ENCODE assay signal across 15 cellular contexts in genomic region chr6:167031082-167031709, GRCh38. TPM values are rescaled to one million over a fixed set of nuclear protein-coding genes. Genes with fewer than 3 reads are reported as not detected.
DNase-seq lines count a peak whose midpoint lies in the region; ATAC-seq and FAIRE-seq lines count a peak whose summit lies in the region.
"Had no signal": no experiment of that assay in that cellular context is flagged by ENCODE, and none has a peak within 500 bp of the region (broad histone marks: within the 10 kb centered on the region; RNA-seq: fewer than 3 reads in every experiment).

No MANE protein-coding gene starts in this region.

- H3K4me1 ChIP-seq in small intestine (ENCODE audit: control insufficient read depth in 2 of 2, insufficient read depth in 1 of 2, low read depth in 1 of 2, low read length in 1 of 2): no peaks in the 10 kb centered on the region

- no peaks in the 10 kb centered on the region for H3K27me3 ChIP-seq in small intestine (ENCODE audit: control insufficient read depth in 2 of 2, insufficient read depth in 2 of 2, low read length in 2 of 2)

- WGBS in small intestine, 3 donors: 84 to 94% (median 91%) methylated on average over 6 of the region's 6 CpGs

- H3K9me3 ChIP-seq in small intestine (ENCODE audit: control insufficient read depth, low read depth): no peaks in the 10 kb centered on the region
- H3K9me3 ChIP-seq: HAP-1 had no signal

- ATAC-seq in effector memory CD8-positive, alpha-beta T cell (replicated peaks): no peak
- ATAC-seq: sciatic nerve had no signal

- no peak overlapping the region for H3K4me3 ChIP-seq in small intestine (ENCODE audit: low read depth in 1 of 2, low read length in 2 of 2)
- H3K4me3 ChIP-seq: HAP-1 had no signal

- H3K27ac Mint-ChIP-seq in effector memory CD8-positive, alpha-beta T cell: peak overlapping the region; percentile 4 to 60
- H3K27ac Mint-ChIP-seq: activated naive CD8-positive, alpha-beta T cell; CD4-positive, alpha-beta T cell; endodermal cell had no signal

- no peaks in the 10 kb centered on the region for H3K9me3 Mint-ChIP-seq in effector memory CD8-positive, alpha-beta T cell
- H3K9me3 Mint-ChIP-seq: CD4-positive, alpha-beta T cell; endodermal cell had no signal

- H3K27me3 Mint-ChIP-seq in effector memory CD8-positive, alpha-beta T cell: no peaks in the 10 kb centered on the region
- H3K27me3 Mint-ChIP-seq: activated naive CD8-positive, alpha-beta T cell; CD4-positive, alpha-beta T cell had no signal

- peak; percentile 26 for DNase-seq in EL
- peak; percentile 34 for DNase-seq in M059J (ENCODE audit: low read depth)
- DNase-seq in effector memory CD8-positive, alpha-beta T cell: no peak
- DNase-seq in small intestine: peak; percentile 13
- no peak for DNase-seq in COLO668 (lab: John Stamatoyannopoulos, UW; ENCODE audit: unreplicated experiment)
- no peak for DNase-seq in stimulated activated CD4-positive, alpha-beta T cell treated with anti-CD3 and anti-CD28 coated beads, Interleukin-1b, Interleukin-23, amount 100 ng/mL, for 48 hours
- no peak for DNase-seq in NCI-H1417 (lab: John Stamatoyannopoulos, UW)
- DNase-seq: CD4-positive, alpha-beta T cell; endodermal cell; KG1; NCI-H146; stimulated activated naive CD4-positive, alpha-beta T cell had no signal

- no peak overlapping the region for H3K27ac ChIP-seq in small intestine (ENCODE audit: low read depth in 1 of 2, low read length in 1 of 2)

- H3K4me1 Mint-ChIP-seq in effector memory CD8-positive, alpha-beta T cell (ENCODE audit: low read depth in 2 of 2): peaks cover 2 to 3% of the 10 kb centered on the region in 2 donors
- H3K4me1 Mint-ChIP-seq: endodermal cell had no signal

- peaks cover 4 to 23% of the 10 kb centered on the region in 2 donors for H3K36me3 ChIP-seq in small intestine (ENCODE audit: control insufficient read depth in 2 of 2, insufficient read depth in 2 of 2, low read length in 2 of 2)

- H3K4me3 Mint-ChIP-seq in effector memory CD8-positive, alpha-beta T cell: no peak overlapping the region
- H3K4me3 Mint-ChIP-seq: activated naive CD8-positive, alpha-beta T cell; CD4-positive, alpha-beta T cell; endodermal cell had no signal

- FAIRE-seq in small intestine (lab: Jason Lieb, UNC): no peak

- H3K36me3 Mint-ChIP-seq in effector memory CD8-positive, alpha-beta T cell (ENCODE audit: insufficient read depth): peaks cover 27% of the 10 kb centered on the region

RNA-seq across cellular contexts. Expression of gene CEP43, which starts 32.0 kb away (rescaled TPM):
- total RNA-seq in M059J (2014; rRNA removed; shearing (Covaris generic)): 30.8 and 37.2 TPM in 2 replicates
- polyA plus RNA-seq in small intestine: 10 to 100 TPM in 2 of 3 donors, 1 to 10 TPM in 1; 8.4 to 23.5 (median 13.2) TPM

Comparison
In these comparisons a context has a peak if more than half of its experiments do, and no peak if none do; other contexts are left out.
1. DNase-seq: peak in EL (single experiment), M059J (single experiment) and small intestine (single experiment); none in effector memory CD8-positive, alpha-beta T cell (0 of 3), COLO668 (single experiment), stimulated activated CD4-positive, alpha-beta T cell treated with anti-CD3 and anti-CD28 coated beads, Interleukin-1b, Interleukin-23, amount 100 ng/mL, for 48 hours (single experiment) and NCI-H1417 (0 of 3).